10 cellular contexts compared by ENCODE assay signal in the genomic region with DNA sequence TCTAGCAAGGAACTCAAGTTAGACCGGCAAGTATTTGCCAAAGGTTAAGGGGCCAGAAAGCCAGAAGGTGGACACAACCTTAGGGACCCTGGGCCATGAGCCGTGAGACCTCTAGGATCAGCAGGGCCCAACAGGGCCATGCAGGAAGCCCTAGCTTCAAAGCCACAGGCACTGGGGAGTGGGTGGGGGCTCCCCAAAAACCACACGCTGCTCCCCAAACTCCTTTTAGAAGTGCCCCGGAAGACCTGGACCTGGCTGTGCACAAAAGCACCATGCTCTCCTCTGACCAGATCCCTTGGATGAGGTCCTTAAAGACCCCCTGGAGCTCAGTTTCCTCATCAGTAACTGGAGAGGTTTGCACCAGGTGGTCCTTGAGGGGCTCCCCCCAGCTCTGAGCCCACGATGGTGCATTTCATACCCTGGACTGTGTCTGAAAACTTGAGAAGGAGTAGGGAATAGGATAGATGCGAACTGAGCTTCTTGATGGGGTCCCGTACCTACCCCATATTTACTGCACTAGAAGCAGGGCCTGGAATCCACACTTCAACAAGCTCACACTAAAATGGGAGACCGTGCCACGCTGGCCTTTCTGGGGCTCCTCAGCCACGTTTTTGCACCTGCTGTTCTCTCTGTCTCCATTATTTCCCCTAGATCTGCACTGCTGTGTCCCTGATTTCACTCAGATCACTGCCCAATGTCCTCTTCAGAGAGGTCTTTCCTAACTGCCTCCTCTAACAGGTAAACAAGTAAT. TPM values are rescaled to one million over a fixed set of nuclear protein-coding genes. Genes with fewer than 3 reads are reported as not detected.
DNase-seq lines count a peak whose midpoint lies in the region; ATAC-seq, FAIRE-seq and TF ChIP-seq lines count a peak whose summit lies in the region.
"Had no signal": no experiment of that assay in that cellular context is flagged by ENCODE, and none has a peak within 500 bp of the region (broad histone marks: within the 10 kb centered on the region; RNA-seq: fewer than 3 reads in every experiment).

No MANE protein-coding gene starts in this region.

- no peaks in the 10 kb centered on the region for H4K20me1 ChIP-seq in GM12878 (ENCODE audit: control insufficient read depth, insufficient read depth)

- WGBS in GM12878 (ENCODE audit: insufficient coverage, insufficient replicate concordance, low lambda C conversion rate, missing lambda C conversion rate): 28% methylated on average over 10 of the region's 10 CpGs

- peak in 1 of 7 experiments; percentile 25 for DNase-seq in CD8-positive, alpha-beta T cell
- DNase-seq in GM12878 (ENCODE audit: low read depth, low spot score) (no peak), SIG-M5 (lab: John Stamatoyannopoulos, UW) (no peak), dermis blood vessel endothelial cell (no peak), HEK293T (ENCODE audit: extremely low spot score) (no peak)
- DNase-seq: T1000 had no signal

- no peaks in the 10 kb centered on the region for H3K9me3 ChIP-seq in CD8-positive, alpha-beta T cell (ENCODE audit: low read length)
- no peaks in the 10 kb centered on the region for H3K9me3 ChIP-seq in GM12878 (replicated peaks; ENCODE audit: control insufficient read depth, insufficient read depth, low read length)
- H3K9me3 ChIP-seq: ascending aorta had no signal

- peak overlapping the region; percentile 90 for H3K9ac ChIP-seq in GM12878 (ENCODE audit: control insufficient read depth, insufficient read depth, low read length)

- peak overlapping the region; percentile 88 for H3K27ac ChIP-seq in CD8-positive, alpha-beta T cell (ENCODE audit: low read depth, low read length)
- peak overlapping the region; percentile 96 for H3K27ac ChIP-seq in GM12878 (ENCODE audit: control insufficient read depth, insufficient read depth)

- FAIRE-seq in GM12878 (lab: Jason Lieb, UNC): no peak

- BruUV-seq in GM12878 (replicated peaks; lab: Mats Ljungman, UMichigan): no TSS peak

- RAD21 ChIA-PET in GM12878 (lab: Charles Lee; ENCODE audit: unreplicated experiment): interaction anchor here (1.1 to 2.2 kb wide), 8 partner anchors 23 to 596 kb away, joined by 3 to 13 read pairs (median 4); a partner anchor contains a TSS

- no peak for TF ChIP-seq POLR2A in GM12878 (IDR thresholded peaks at IDR 0.05; ENCODE audit: low read depth, low read length)

- H3K9me3 Mint-ChIP-seq in CD8-positive, alpha-beta T cell: no peaks in the 10 kb centered on the region
- H3K9me3 Mint-ChIP-seq in IgD-negative memory B cell (no peaks in the 10 kb centered on the region), nephron (no peaks in the 10 kb centered on the region)

- H3K4me3 ChIP-seq in CD8-positive, alpha-beta T cell (ENCODE audit: low read depth, low read length): peak overlapping the region; percentile 60
- peak overlapping the region; percentile 71; the same call in 1 of the 2 replicates for H3K4me3 ChIP-seq in GM12878

- in situ Hi-C loops in GM12878 (cut with MboI): no loop called here

- POLR2A ChIA-PET in CD8-positive, alpha-beta T cell (lab: Charles Lee): interaction anchor here (0.8 to 4.5 kb wide), 19 partner anchors 9 to 641 kb away, joined by 3 to 70 read pairs (median 5); a partner anchor contains a TSS
- POLR2A ChIA-PET in GM12878 (lab: Charles Lee) (interaction anchor here (0.6 to 3.3 kb wide), 9 partner anchors 14 to 594 kb away, joined by 3 to 12 read pairs (median 4); a partner anchor contains a TSS), HEK293T (lab: Yijun Ruan, JAX) (interaction anchor here (0.8 to 2.1 kb wide), 2 partner anchors 309 to 310 kb away, joined by 3 to 5 read pairs; a partner anchor contains a TSS)

- H3K36me3 ChIP-seq in CD8-positive, alpha-beta T cell (ENCODE audit: insufficient read depth, low read length): no peaks in the 10 kb centered on the region
- no peaks in the 10 kb centered on the region for H3K36me3 ChIP-seq in GM12878 (ENCODE audit: control insufficient read depth in 2 of 2, insufficient read depth in 2 of 2, low read length in 1 of 2)
- H3K36me3 ChIP-seq: ascending aorta had no signal

- peak overlapping the region; percentile 97 for H3K4me2 ChIP-seq in GM12878 (ENCODE audit: control insufficient read depth, insufficient read depth)

- H3K27ac Mint-ChIP-seq in CD8-positive, alpha-beta T cell: peak overlapping the region; percentile 98
- H3K27ac Mint-ChIP-seq in IgD-negative memory B cell: peak overlapping the region; percentile 98 to 99 (median 98)
- H3K27ac Mint-ChIP-seq in nephron: peak overlapping the region in 2 of 3 experiments; percentile 44

- no peak for ATAC-seq in CD8-positive, alpha-beta T cell
- no peak for ATAC-seq in GM12878
- ATAC-seq in HG02678 (IDR thresholded peaks at IDR 0.05; ENCODE audit: unreplicated experiment): no peak

- no peak for TF ChIP-seq CTCF in CD8-positive, alpha-beta T cell (IDR thresholded peaks at IDR 0.05)
- TF ChIP-seq CTCF in GM12878 (IDR thresholded peaks at IDR 0.05 in 2 of 3, conservative IDR thresholded peaks at IDR 0.05 in 1 of 3; ENCODE audit: control insufficient read depth in 2 of 3, extremely low read depth in 1 of 3, insufficient read depth in 1 of 3, low read depth in 3 of 3, low read length in 3 of 3) (no peak), nephron (IDR thresholded peaks at IDR 0.05; ENCODE audit: unreplicated experiment in 3 of 3) (no peak)

- H3K4me3 Mint-ChIP-seq in CD8-positive, alpha-beta T cell: peak overlapping the region; percentile 92
- peak overlapping the region; percentile 87 to 98 (median 96) for H3K4me3 Mint-ChIP-seq in IgD-negative memory B cell
- no peak overlapping the region for H3K4me3 Mint-ChIP-seq in nephron

- intact Hi-C loops in CD8-positive, alpha-beta T cell (cut with DNase I, micrococcal nuclease): loop anchor here in 1 of 2 experiments (5.0 kb wide), 2 partner anchors 719 to 939 kb away; a partner anchor contains a TSS
- intact Hi-C loops in GM12878 (cut with micrococcal nuclease; ENCODE audit: unreplicated experiment): loop anchor here (5.0 kb wide), 2 partner anchors 454 to 644 kb away; a partner anchor contains a TSS

- peaks cover 44% of the 10 kb centered on the region for H3K4me1 Mint-ChIP-seq in CD8-positive, alpha-beta T cell (ENCODE audit: low read depth)
- H3K4me1 Mint-ChIP-seq in IgD-negative memory B cell (peaks cover 16 to 23% (median 21%) of the 10 kb centered on the region in 3 donors), nephron (peaks cover 41% of the 10 kb centered on the region)

- no peaks in the 10 kb centered on the region for H3K79me2 ChIP-seq in GM12878 (ENCODE audit: control insufficient read depth, insufficient read depth, low read length)

- no peaks in the 10 kb centered on the region for H3K36me3 Mint-ChIP-seq in CD8-positive, alpha-beta T cell
- H3K36me3 Mint-ChIP-seq in IgD-negative memory B cell: no peaks in the 10 kb centered on the region
- no peaks in the 10 kb centered on the region for H3K36me3 Mint-ChIP-seq in nephron (ENCODE audit: low read depth)

- H2AFZ ChIP-seq in GM12878 (ENCODE audit: control insufficient read depth, low read depth, low read length): peak overlapping the region; percentile 90; the same call in 1 of the 2 replicates

- H3K27me3 Mint-ChIP-seq in CD8-positive, alpha-beta T cell (ENCODE audit: low read depth): no peaks in the 10 kb centered on the region
- H3K27me3 Mint-ChIP-seq in IgD-negative memory B cell (no peaks in the 10 kb centered on the region), nephron (ENCODE audit: low read depth) (peaks cover 16% of the 10 kb centered on the region)

- TF ChIP-seq EP300 in GM12878 (IDR thresholded peaks at IDR 0.05; ENCODE audit: borderline replicate concordance in 1 of 2, control insufficient read depth in 1 of 2, low read depth in 2 of 2, low read length in 2 of 2): no peak

- H3K4me1 ChIP-seq in CD8-positive, alpha-beta T cell (ENCODE audit: insufficient read depth, low read length): peaks cover 36% of the 10 kb centered on the region
- peaks cover 13% of the 10 kb centered on the region; the same call in 1 of the 2 replicates for H3K4me1 ChIP-seq in GM12878 (ENCODE audit: control insufficient read depth, insufficient read depth, low read length)
- H3K4me1 ChIP-seq: ascending aorta had no signal

- no peaks in the 10 kb centered on the region for H3K27me3 ChIP-seq in CD8-positive, alpha-beta T cell (ENCODE audit: insufficient read depth, low read length)
- no peaks in the 10 kb centered on the region for H3K27me3 ChIP-seq in GM12878 (replicated peaks in 1 of 2; ENCODE audit: control insufficient read depth in 2 of 2, insufficient read depth in 2 of 2, low read length in 1 of 2)
- H3K27me3 ChIP-seq: ascending aorta had no signal

- SMC1A ChIA-PET in GM12878 (lab: Charles Lee; ENCODE audit: uncharacterized antibody, unreplicated experiment): interaction anchor here (0.9 to 2.1 kb wide), 4 partner anchors 10 to 309 kb away, joined by 4 to 14 read pairs (median 6); a partner anchor contains a TSS

- CTCF ChIA-PET in CD8-positive, alpha-beta T cell (lab: Charles Lee): interaction anchor here (1.0 to 2.4 kb wide), 9 partner anchors 9 to 519 kb away, joined by 3 to 8 read pairs (median 4); no protein-coding TSS in a partner anchor
- CTCF ChIA-PET in GM12878 (lab: Yijun Ruan, JAX) (interaction anchor here (0.6 to 2.9 kb wide), 14 partner anchors 8 to 657 kb away, joined by 3 to 16 read pairs (median 5); no protein-coding TSS in a partner anchor), HEK293T (lab: Yijun Ruan, JAX) (interaction anchor here (1.5 kb wide), 1 partner anchor 494 kb away, joined by 8 read pairs; no protein-coding TSS in a partner anchor)

- TF ChIP-seq RAD21 in GM12878 (IDR thresholded peaks at IDR 0.05; ENCODE audit: insufficient read depth, low read depth, low read length): no peak

TF ChIP-seq in HEK293T, 16 proteins besides CTCF, POLR2A, EP300 and RAD21 (continues in another document):
- TF ChIP-seq SP1 (IDR thresholded peaks at IDR 0.05) (no peak), ARNT (IDR thresholded peaks at IDR 0.05) (no peak)

RNA-seq across cellular contexts. Expression of a gene that starts 40.6 kb away (rescaled TPM):
- total RNA-seq in CD8-positive, alpha-beta T cell: 100 to 1,000 TPM; 105 TPM
- polyA plus RNA-seq in IgD-negative memory B cell (82.2 TPM), GM12878 (2011; rRNA removed) (107 and 150 TPM in 2 replicates), GM12878 (2014; fragmentation: Illumina TruSeq; extraction: Trizol) (113 and 134 TPM in 2 replicates), GM12878 (2014; fragmentation: Nextera tagmentation; extraction: Ambion mirVana) (100 to 1,000 TPM in 1 of 2 experiments, 10 to 100 TPM in 1; 81.8 to 120 TPM), GM12878 (2014; rRNA removed) (77.6 and 82.7 TPM in 2 replicates), GM12878 (2016; fragmentation: Nextera tagmentation; extraction: Ambion mirVana) (100 to 1,000 TPM; 169 to 178 TPM)
- 109 and 122 TPM in 2 replicates for total RNA-seq in GM12878 (2013; cell fraction: nucleolus; rRNA removed)
- total RNA-seq in GM12878 (2014; rRNA removed) (98.7 and 119 TPM in 2 replicates), GM12878 (2014; rRNA removed; fragmentation: Illumina TruSeq; extraction: Trizol) (114 and 115 TPM in 2 replicates), GM12878 (2021) (121 and 122 TPM in 2 replicates), dermis blood vessel endothelial cell (132 and 156 TPM in 2 replicates)
- polyA plus RNA-seq in GM12878 (2011; ENCODE audit: low read depth): 23.2 TPM
- 65.0 and 77.4 TPM in 2 replicates for polyA plus RNA-seq in GM12878 (2011; cell fraction: cytosol; rRNA removed)
- polyA plus RNA-seq in GM12878 (2011; cell fraction: nucleus; rRNA removed): 58.7 and 70.0 TPM in 2 replicates
- polyA plus RNA-seq in GM12878 (2012): 45.6 and 47.4 TPM in 2 replicates
- 95.3 and 99.4 TPM in 2 replicates for polyA minus RNA-seq in GM12878 (2011; rRNA and poly(A)+ RNA removed)
- 31.2 and 33.1 TPM in 2 replicates for polyA minus RNA-seq in GM12878 (2011; cell fraction: cytosol; rRNA and poly(A)+ RNA removed)
- 50.9 and 107 TPM in 2 replicates for polyA minus RNA-seq in GM12878 (2011; cell fraction: nucleus; rRNA and poly(A)+ RNA removed)

Comparison
In these comparisons a context has a peak if more than half of its experiments do, and no peak if none do; other contexts are left out.
1. H3K27ac Mint-ChIP-seq: peak in every context shown above with its lines; median percentile 98 in CD8-positive, alpha-beta T cell; 98 in IgD-negative memory B cell; 44 in nephron.
2. H3K4me3 Mint-ChIP-seq: peak in CD8-positive, alpha-beta T cell (single experiment) and IgD-negative memory B cell (4 of 4); none in nephron (0 of 3).